Comparison of ENCODE assay signal across 10 cellular contexts in genomic region chr2:191265311-191266170, GRCh38. TPM values are rescaled to one million over a fixed set of nuclear protein-coding genes. Genes with fewer than 3 reads are reported as not detected.
A peak's percentile ranks its signal among the peaks of the same experiment; 100 is the strongest.
DNase-seq lines count a peak whose midpoint lies in the region; ATAC-seq, FAIRE-seq and TF ChIP-seq lines count a peak whose summit lies in the region.
"Had no signal": no experiment of that assay in that cellular context is flagged by ENCODE, and none has a peak within 500 bp of the region (broad histone marks: within the 10 kb centered on the region; RNA-seq: fewer than 3 reads in every experiment).

No MANE protein-coding gene starts in this region.

- 52 to 57% methylated on average over 15 of the region's 15 CpGs for WGBS in testis, 2 donors
- 20 to 23% methylated on average over 15 of the region's 15 CpGs for WGBS in lower leg skin, 2 donors

- intact Hi-C loops in left lung (cut with DNase I) (no loop called here), testis (cut with DNase I; ENCODE audit: low total_unique reads) (no loop called here), lower leg skin (cut with DNase I; ENCODE audit: low total_unique reads) (no loop called here)

- no peak overlapping the region for H3K4me3 Mint-ChIP-seq in CD8-positive, alpha-beta memory T cell
- H3K4me3 Mint-ChIP-seq: activated naive CD4-positive, alpha-beta T cell treated with anti-CD3 and anti-CD28 coated beads, Interleukin-2, amount 50 U/mL, for 24 hours had no signal

- no peaks in the 10 kb centered on the region for H3K36me3 ChIP-seq in left lung
- no peaks in the 10 kb centered on the region for H3K36me3 ChIP-seq in testis (ENCODE audit: low read depth, missing control alignments)
- H3K36me3 ChIP-seq in CD8-positive, alpha-beta memory T cell (ENCODE audit: insufficient read depth, low read length), result no peaks in the 10 kb centered on the region

- H3K27ac ChIP-seq in left lung (peak overlapping the region; percentile 18 to 55), testis (peak overlapping the region; percentile 15 to 20)
- no peak overlapping the region for H3K27ac ChIP-seq in CD8-positive, alpha-beta memory T cell (ENCODE audit: low read depth, low read length)

- CTCF ChIA-PET in CD8-positive, alpha-beta memory T cell (lab: Charles Lee), result interaction anchor here (1.5 to 2.0 kb wide), 2 partner anchors 11 to 100 kb away, joined by 3 to 6 read pairs; no protein-coding TSS in a partner anchor

- H3K9me3 Mint-ChIP-seq in CD8-positive, alpha-beta memory T cell, result no peaks in the 10 kb centered on the region
- H3K9me3 Mint-ChIP-seq: activated naive CD4-positive, alpha-beta T cell treated with anti-CD3 and anti-CD28 coated beads, Interleukin-2, amount 50 U/mL, for 24 hours had no signal

- ATAC-seq in left lung (peak; percentile 41), GM21529 (IDR thresholded peaks at IDR 0.05; ENCODE audit: unreplicated experiment) (no peak)

- H3K9me3 ChIP-seq in left lung (no peaks in the 10 kb centered on the region), testis (no peaks in the 10 kb centered on the region)
- H3K9me3 ChIP-seq in CD8-positive, alpha-beta memory T cell (ENCODE audit: low read length), result no peaks in the 10 kb centered on the region

- peaks cover 11 to 24% of the 10 kb centered on the region in 2 donors for H3K27me3 Mint-ChIP-seq in CD8-positive, alpha-beta memory T cell
- H3K27me3 Mint-ChIP-seq: activated naive CD4-positive, alpha-beta T cell treated with anti-CD3 and anti-CD28 coated beads, Interleukin-2, amount 50 U/mL, for 24 hours had no signal

- POLR2A ChIA-PET in CD8-positive, alpha-beta memory T cell (lab: Charles Lee), result no interaction called here

- H3K4me1 ChIP-seq in left lung (peaks cover 9 to 40% of the 10 kb centered on the region in 2 donors), testis (peaks cover 18% of the 10 kb centered on the region)
- no peaks in the 10 kb centered on the region for H3K4me1 ChIP-seq in CD8-positive, alpha-beta memory T cell (ENCODE audit: insufficient read depth, low read length)

- H3K4me3 ChIP-seq in left lung, result no peak overlapping the region
- no peak overlapping the region for H3K4me3 ChIP-seq in testis
- no peak overlapping the region for H3K4me3 ChIP-seq in CD8-positive, alpha-beta memory T cell (ENCODE audit: low read length)
- no peak overlapping the region for H3K4me3 ChIP-seq in lower leg skin (ENCODE audit: low read depth, poor library complexity, severe bottlenecking)

- peak; percentile 64 for FAIRE-seq in HTR-8/SVneo (lab: Jason Lieb, UNC)

- DNase-seq in HTR-8/SVneo (ENCODE audit: insufficient read length, low spot score) (no peak), dermis microvascular lymphatic vessel endothelial cell (ENCODE audit: low read depth in 2 of 2) (peak; percentile 36 to 43), left lung (no peak), testis (peak; percentile 19), lower leg skin (ENCODE audit: low spot score in 2 of 2) (no peak)
- no peak for DNase-seq in CD8-positive, alpha-beta memory T cell
- no peak for DNase-seq in activated T-cell treated with anti-CD3 and anti-CD28 coated beads, Interleukin-2, amount 50 U/mL, for 48 hours
- DNase-seq: NCI-H774 had no signal

- H3K27me3 ChIP-seq in left lung, result no peaks in the 10 kb centered on the region
- H3K27me3 ChIP-seq in testis, result no peaks in the 10 kb centered on the region
- H3K27me3 ChIP-seq in CD8-positive, alpha-beta memory T cell (ENCODE audit: insufficient read depth, low read length, poor library complexity, severe bottlenecking), result no peaks in the 10 kb centered on the region

- TF ChIP-seq POLR2A in testis (IDR thresholded peaks at IDR 0.05) (no peak), lower leg skin (IDR thresholded peaks at IDR 0.05) (no peak)

- H3K27ac Mint-ChIP-seq in CD8-positive, alpha-beta memory T cell, result no peak overlapping the region
- H3K27ac Mint-ChIP-seq: activated naive CD4-positive, alpha-beta T cell treated with anti-CD3 and anti-CD28 coated beads, Interleukin-2, amount 50 U/mL, for 24 hours had no signal

- TF ChIP-seq CTCF in left lung (IDR thresholded peaks at IDR 0.05), result no peak
- no peak for TF ChIP-seq CTCF in testis (IDR thresholded peaks at IDR 0.05)
- TF ChIP-seq CTCF in lower leg skin (IDR thresholded peaks at IDR 0.05), result no peak

- H3K4me1 Mint-ChIP-seq in CD8-positive, alpha-beta memory T cell, result no peaks in the 10 kb centered on the region
- H3K4me1 Mint-ChIP-seq: activated naive CD4-positive, alpha-beta T cell treated with anti-CD3 and anti-CD28 coated beads, Interleukin-2, amount 50 U/mL, for 24 hours had no signal

- H3K36me3 Mint-ChIP-seq in CD8-positive, alpha-beta memory T cell, result no peaks in the 10 kb centered on the region
- H3K36me3 Mint-ChIP-seq: activated naive CD4-positive, alpha-beta T cell treated with anti-CD3 and anti-CD28 coated beads, Interleukin-2, amount 50 U/mL, for 24 hours had no signal

RNA-seq across cellular contexts. Expression of gene MYO1B, which starts 20.3 kb away (rescaled TPM):
- total RNA-seq in dermis microvascular lymphatic vessel endothelial cell (70.4 and 96.8 TPM in 2 replicates), left lung (100 to 1,000 TPM; 136 to 305 TPM), testis (10 to 100 TPM; 26.8 to 30.8 TPM), lower leg skin (10 to 100 TPM; 24.6 to 53.0 (median 36.9) TPM)
- 14.5 TPM for polyA plus RNA-seq in testis (ENCODE audit: insufficient read depth, low read depth, low replicate concordance)
- 1 to 10 TPM; 3.9 to 4.6 TPM for total RNA-seq in CD8-positive, alpha-beta memory T cell
- 0.12 TPM for polyA plus RNA-seq in CD8-positive, alpha-beta memory T cell

Comparison
In these comparisons a context has a peak if more than half of its experiments do, and no peak if none do; other contexts are left out.
1. DNase-seq: peak in dermis microvascular lymphatic vessel endothelial cell (2 of 2) and testis (single experiment); none in HTR-8/SVneo (single experiment), left lung (0 of 2), CD8-positive, alpha-beta memory T cell (0 of 5), activated T-cell treated with anti-CD3 and anti-CD28 coated beads, Interleukin-2, amount 50 U/mL, for 48 hours (0 of 2) and lower leg skin (0 of 2).
2. RNA of gene MYO1B, which starts 20.3 kb away (total RNA-seq): 136 to 305 TPM in left lung, 70.4 to 96.8 TPM in dermis microvascular lymphatic vessel endothelial cell, 24.6 to 53.0 TPM in lower leg skin and 26.8 to 30.8 TPM in testis; 3.9 to 4.6 TPM in CD8-positive, alpha-beta memory T cell; every median in the first group is over 4 times any median in the second.